19 cellular contexts compared by ENCODE assay signal in the genomic region with DNA sequence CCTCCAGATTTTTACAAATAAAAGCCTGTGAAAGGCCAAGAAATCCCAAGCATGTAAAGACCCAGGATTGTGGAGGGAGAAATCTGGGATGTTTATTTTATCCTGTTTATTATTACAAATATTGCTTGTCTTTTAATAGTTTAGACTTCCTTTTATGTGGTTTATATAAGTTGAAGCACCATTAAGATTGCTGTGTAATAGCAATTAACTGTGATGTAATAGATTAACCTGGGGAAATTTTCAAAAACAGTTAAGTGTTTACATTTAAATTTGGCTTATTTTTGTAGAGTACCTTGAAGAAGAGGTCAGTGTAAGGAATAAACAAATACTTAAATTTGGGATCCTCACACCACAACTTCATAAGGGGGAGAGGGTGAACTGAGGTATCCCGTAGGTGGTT. TPM values are rescaled to one million over a fixed set of nuclear protein-coding genes. Genes with fewer than 3 reads are reported as not detected.
DNase-seq lines count a peak whose midpoint lies in the region; ATAC-seq and TF ChIP-seq lines count a peak whose summit lies in the region.
"Had no signal": no experiment of that assay in that cellular context is flagged by ENCODE, and none has a peak within 500 bp of the region (broad histone marks: within the 10 kb centered on the region; RNA-seq: fewer than 3 reads in every experiment).

No MANE protein-coding gene starts in this region.

- DNase-seq in activated CD8-positive, alpha-beta T cell treated with anti-CD3 and anti-CD28 coated beads for 36 hours = no peak
- DNase-seq in activated CD8-positive, alpha-beta T cell treated with anti-CD3 and anti-CD28 coated beads, Interleukin-2, amount 10 ng/mL, durations not matched to agents 7 days and 5 days = no peak
- DNase-seq in Calu3 (no peak), activated B cell treated with CpG ODN at 0.5 μM for 24 hours (no peak), T-helper 9 cell (no peak), KBM-7 (no peak)
- no peak for DNase-seq in naive thymus-derived CD4-positive, alpha-beta T cell
- DNase-seq: activated CD4-positive, CD25-positive, alpha-beta regulatory T cell; mesendoderm; MV-4-11; NCI-H1694; NCI-H2171 treated with DMSO at 0.1 percent for 48 hours; stimulated activated CD4-positive, alpha-beta T cell treated with anti-CD3 and anti-CD28 coated beads, Interleukin-15, amount 100 ng/mL, for 24 hours; T1000; upper lobe of left lung had no signal

- H3K9me3 ChIP-seq in naive thymus-derived CD4-positive, alpha-beta T cell (ENCODE audit: control insufficient read depth in 2 of 3, low read length in 3 of 3) = no peaks in the 10 kb centered on the region
- H3K9me3 ChIP-seq: upper lobe of left lung had no signal

- H3K27me3 Mint-ChIP-seq in activated CD8-positive, alpha-beta T cell treated with anti-CD3 and anti-CD28 coated beads for 36 hours = no peaks in the 10 kb centered on the region
- no peaks in the 10 kb centered on the region for H3K27me3 Mint-ChIP-seq in activated CD8-positive, alpha-beta T cell treated with anti-CD3 and anti-CD28 coated beads, Interleukin-2, amount 10 ng/mL, durations not matched to agents 7 days and 5 days (ENCODE audit: low read depth)
- H3K27me3 Mint-ChIP-seq in Calu3 (ENCODE audit: unreplicated experiment) = no peaks in the 10 kb centered on the region
- H3K27me3 Mint-ChIP-seq in activated B cell treated with CpG ODN at 0.5 μM for 24 hours = no peaks in the 10 kb centered on the region
- no peaks in the 10 kb centered on the region for H3K27me3 Mint-ChIP-seq in naive thymus-derived CD4-positive, alpha-beta T cell
- H3K27me3 Mint-ChIP-seq: dendritic cell treated with granulocyte-macrophage colony-stimulating factor and Interleukin-4, amounts not matched to agents 40 ng/mL and 50 ng/mL, for 4 days had no signal

- peaks cover 0 to 24% (median 5%) of the 10 kb centered on the region in 3 experiments for H3K36me3 ChIP-seq in naive thymus-derived CD4-positive, alpha-beta T cell (ENCODE audit: control insufficient read depth in 2 of 3, insufficient read depth in 3 of 3, low read length in 3 of 3)

- no peak for ATAC-seq in activated CD8-positive, alpha-beta T cell treated with anti-CD3 and anti-CD28 coated beads for 36 hours
- ATAC-seq in activated CD8-positive, alpha-beta T cell treated with anti-CD3 and anti-CD28 coated beads, Interleukin-2, amount 10 ng/mL, durations not matched to agents 7 days and 5 days = no peak
- no peak for ATAC-seq in activated B cell treated with CpG ODN at 0.5 μM for 24 hours (ENCODE audit: low read depth)
- ATAC-seq in naive thymus-derived CD4-positive, alpha-beta T cell = no peak
- no peak for ATAC-seq in HG02981 (IDR thresholded peaks at IDR 0.05; ENCODE audit: unreplicated experiment)
- ATAC-seq: sciatic nerve had no signal

- intact Hi-C loops in activated CD8-positive, alpha-beta T cell treated with anti-CD3 and anti-CD28 coated beads for 36 hours (cut with micrococcal nuclease) = no loop called here
- intact Hi-C loops in Calu3 (cut with micrococcal nuclease; ENCODE audit: unreplicated experiment) (no loop called here), activated B cell treated with CpG ODN at 0.5 μM for 24 hours (cut with micrococcal nuclease) (no loop called here)
- intact Hi-C loops in naive thymus-derived CD4-positive, alpha-beta T cell (cut with micrococcal nuclease) = loop anchor here in 1 of 2 donors (1.0 kb wide), 1 partner anchor 8 kb away; no protein-coding TSS in a partner anchor

- peaks cover 34% of the 10 kb centered on the region for H3K4me1 Mint-ChIP-seq in activated CD8-positive, alpha-beta T cell treated with anti-CD3 and anti-CD28 coated beads for 36 hours (ENCODE audit: low read depth)
- H3K4me1 Mint-ChIP-seq in activated CD8-positive, alpha-beta T cell treated with anti-CD3 and anti-CD28 coated beads, Interleukin-2, amount 10 ng/mL, durations not matched to agents 7 days and 5 days (ENCODE audit: low read depth) = peaks cover 25% of the 10 kb centered on the region
- H3K4me1 Mint-ChIP-seq in Calu3 (ENCODE audit: low read depth, unreplicated experiment) (peaks cover 2% of the 10 kb centered on the region), activated B cell treated with CpG ODN at 0.5 μM for 24 hours (peaks cover 22% of the 10 kb centered on the region)
- H3K4me1 Mint-ChIP-seq in naive thymus-derived CD4-positive, alpha-beta T cell = peaks cover 15 to 61% (median 36%) of the 10 kb centered on the region in 7 donors

- H3K4me1 ChIP-seq in naive thymus-derived CD4-positive, alpha-beta T cell (ENCODE audit: control insufficient read depth in 2 of 2, insufficient read depth in 2 of 2, low read length in 2 of 2) = peaks cover 11 to 16% of the 10 kb centered on the region in 2 donors

- in situ Hi-C loops in KBM-7 (cut with MboI; ENCODE audit: low pct_unique_long_range_greater_than_20kb, low sequenced_read_pairs) = no loop called here

- no peak overlapping the region for H3K27ac ChIP-seq in naive thymus-derived CD4-positive, alpha-beta T cell (ENCODE audit: low read depth, low read length)
- H3K27ac ChIP-seq: KMS-11 had no signal

- no peak overlapping the region for H3K4me3 ChIP-seq in naive thymus-derived CD4-positive, alpha-beta T cell (ENCODE audit: low read length)
- H3K4me3 ChIP-seq: upper lobe of left lung had no signal

- H3K27me3 ChIP-seq in naive thymus-derived CD4-positive, alpha-beta T cell (ENCODE audit: control insufficient read depth in 2 of 2, insufficient read depth in 2 of 2, low read length in 2 of 2) = no peaks in the 10 kb centered on the region
- H3K27me3 ChIP-seq: upper lobe of left lung had no signal

- TF ChIP-seq CTCF in activated CD8-positive, alpha-beta T cell treated with anti-CD3 and anti-CD28 coated beads for 36 hours (IDR thresholded peaks at IDR 0.05) = no peak
- TF ChIP-seq CTCF in Calu3 (IDR thresholded peaks at IDR 0.05; ENCODE audit: unreplicated experiment) = no peak
- TF ChIP-seq CTCF in activated B cell treated with CpG ODN at 0.5 μM for 24 hours (IDR thresholded peaks at IDR 0.05) = no peak

- BruUV-seq in Calu3 (replicated peaks; lab: Mats Ljungman, UMichigan) = no TSS peak

- POLR2A ChIA-PET in activated CD8-positive, alpha-beta T cell treated with anti-CD3 and anti-CD28 coated beads for 36 hours (lab: Charles Lee) = no interaction called here
- POLR2A ChIA-PET in activated CD8-positive, alpha-beta T cell treated with anti-CD3 and anti-CD28 coated beads, Interleukin-2, amount 10 ng/mL, durations not matched to agents 7 days and 5 days (lab: Charles Lee) = no interaction called here
- POLR2A ChIA-PET in activated B cell treated with CpG ODN at 0.5 μM for 24 hours (lab: Charles Lee) = no interaction called here
- POLR2A ChIA-PET in naive thymus-derived CD4-positive, alpha-beta T cell (lab: Charles Lee) = interaction anchor here (0.8 kb wide), 1 partner anchor 837 kb away, joined by 3 read pairs; no protein-coding TSS in a partner anchor

- CTCF ChIA-PET in activated CD8-positive, alpha-beta T cell treated with anti-CD3 and anti-CD28 coated beads for 36 hours (lab: Charles Lee) = no interaction called here
- CTCF ChIA-PET in activated CD8-positive, alpha-beta T cell treated with anti-CD3 and anti-CD28 coated beads, Interleukin-2, amount 10 ng/mL, durations not matched to agents 7 days and 5 days (lab: Charles Lee) = no interaction called here
- CTCF ChIA-PET in Calu3 (lab: Charles Lee) = no interaction called here
- CTCF ChIA-PET in activated B cell treated with CpG ODN at 0.5 μM for 24 hours (lab: Charles Lee) = no interaction called here
- CTCF ChIA-PET in naive thymus-derived CD4-positive, alpha-beta T cell (lab: Charles Lee) = no interaction called here

- H3K9me3 Mint-ChIP-seq in activated CD8-positive, alpha-beta T cell treated with anti-CD3 and anti-CD28 coated beads for 36 hours = no peaks in the 10 kb centered on the region
- H3K9me3 Mint-ChIP-seq in activated CD8-positive, alpha-beta T cell treated with anti-CD3 and anti-CD28 coated beads, Interleukin-2, amount 10 ng/mL, durations not matched to agents 7 days and 5 days (ENCODE audit: insufficient read depth) = no peaks in the 10 kb centered on the region
- H3K9me3 Mint-ChIP-seq in Calu3 (ENCODE audit: low read depth, unreplicated experiment) = no peaks in the 10 kb centered on the region
- no peaks in the 10 kb centered on the region for H3K9me3 Mint-ChIP-seq in activated B cell treated with CpG ODN at 0.5 μM for 24 hours
- H3K9me3 Mint-ChIP-seq in naive thymus-derived CD4-positive, alpha-beta T cell = peaks cover 0 to 4% (median 2%) of the 10 kb centered on the region in 11 donors
- H3K9me3 Mint-ChIP-seq: dendritic cell treated with granulocyte-macrophage colony-stimulating factor and Interleukin-4, amounts not matched to agents 40 ng/mL and 50 ng/mL, for 4 days had no signal

- H3K4me3 Mint-ChIP-seq in activated CD8-positive, alpha-beta T cell treated with anti-CD3 and anti-CD28 coated beads for 36 hours = no peak overlapping the region
- no peak overlapping the region for H3K4me3 Mint-ChIP-seq in activated CD8-positive, alpha-beta T cell treated with anti-CD3 and anti-CD28 coated beads, Interleukin-2, amount 10 ng/mL, durations not matched to agents 7 days and 5 days
- H3K4me3 Mint-ChIP-seq in Calu3 (ENCODE audit: low read depth, unreplicated experiment) (no peak overlapping the region), activated B cell treated with CpG ODN at 0.5 μM for 24 hours (no peak overlapping the region)
- H3K4me3 Mint-ChIP-seq in naive thymus-derived CD4-positive, alpha-beta T cell = peak overlapping the region in 7 of 10 donors; percentile 5 to 67 (median 27)
- H3K4me3 Mint-ChIP-seq: dendritic cell treated with granulocyte-macrophage colony-stimulating factor and Interleukin-4, amounts not matched to agents 40 ng/mL and 50 ng/mL, for 4 days had no signal

- H3K36me3 Mint-ChIP-seq in activated CD8-positive, alpha-beta T cell treated with anti-CD3 and anti-CD28 coated beads for 36 hours (ENCODE audit: low read depth) = peaks cover 37% of the 10 kb centered on the region
- peaks cover 52% of the 10 kb centered on the region for H3K36me3 Mint-ChIP-seq in activated CD8-positive, alpha-beta T cell treated with anti-CD3 and anti-CD28 coated beads, Interleukin-2, amount 10 ng/mL, durations not matched to agents 7 days and 5 days (ENCODE audit: low read depth)
- H3K36me3 Mint-ChIP-seq in Calu3 (ENCODE audit: insufficient read depth, unreplicated experiment) (peaks cover 17% of the 10 kb centered on the region), activated B cell treated with CpG ODN at 0.5 μM for 24 hours (ENCODE audit: low read depth) (peaks cover 43% of the 10 kb centered on the region)
- H3K36me3 Mint-ChIP-seq in naive thymus-derived CD4-positive, alpha-beta T cell = peaks cover 13 to 40% (median 34%) of the 10 kb centered on the region in 5 donors

- peak overlapping the region; percentile 34 for H3K27ac Mint-ChIP-seq in activated CD8-positive, alpha-beta T cell treated with anti-CD3 and anti-CD28 coated beads for 36 hours
- no peak overlapping the region for H3K27ac Mint-ChIP-seq in activated CD8-positive, alpha-beta T cell treated with anti-CD3 and anti-CD28 coated beads, Interleukin-2, amount 10 ng/mL, durations not matched to agents 7 days and 5 days
- H3K27ac Mint-ChIP-seq in Calu3 (ENCODE audit: unreplicated experiment) (peak overlapping the region; percentile 33), activated B cell treated with CpG ODN at 0.5 μM for 24 hours (peak overlapping the region; percentile 3)
- peak overlapping the region in 8 of 9 donors; percentile 60 to 87 (median 77) for H3K27ac Mint-ChIP-seq in naive thymus-derived CD4-positive, alpha-beta T cell
- H3K27ac Mint-ChIP-seq: dendritic cell treated with granulocyte-macrophage colony-stimulating factor and Interleukin-4, amounts not matched to agents 40 ng/mL and 50 ng/mL, for 4 days had no signal

RNA-seq across cellular contexts. Expression of a gene that starts 27.0 kb away (rescaled TPM):
- total RNA-seq in activated CD8-positive, alpha-beta T cell treated with anti-CD3 and anti-CD28 coated beads for 36 hours = 10 to 100 TPM; 46.3 to 46.8 TPM
- total RNA-seq in activated CD8-positive, alpha-beta T cell treated with anti-CD3 and anti-CD28 coated beads, Interleukin-2, amount 10 ng/mL, durations not matched to agents 7 days and 5 days = 10 to 100 TPM; 34.5 to 36.8 TPM
- 82.4 and 92.7 TPM in 2 replicates for total RNA-seq in Calu3 (2022)
- total RNA-seq in activated B cell treated with CpG ODN at 0.5 μM for 24 hours = 20.6 and 26.2 TPM in 2 replicates
- 10 to 100 TPM; 23.0 to 37.0 (median 27.6) TPM for total RNA-seq in naive thymus-derived CD4-positive, alpha-beta T cell
- 10 to 100 TPM; 21.9 to 24.3 TPM for polyA plus RNA-seq in naive thymus-derived CD4-positive, alpha-beta T cell

Comparison
In these comparisons a context has a peak if more than half of its experiments do, and no peak if none do; other contexts are left out.
1. H3K4me3 Mint-ChIP-seq: peak in naive thymus-derived CD4-positive, alpha-beta T cell (7 of 10); none in activated CD8-positive, alpha-beta T cell treated with anti-CD3 and anti-CD28 coated beads for 36 hours (single experiment), activated CD8-positive, alpha-beta T cell treated with anti-CD3 and anti-CD28 coated beads, Interleukin-2, amount 10 ng/mL, durations not matched to agents 7 days and 5 days (single experiment), Calu3 (single experiment) and activated B cell treated with CpG ODN at 0.5 μM for 24 hours (single experiment).